ENCODE assay signal across 14 cellular contexts in the genomic region with DNA sequence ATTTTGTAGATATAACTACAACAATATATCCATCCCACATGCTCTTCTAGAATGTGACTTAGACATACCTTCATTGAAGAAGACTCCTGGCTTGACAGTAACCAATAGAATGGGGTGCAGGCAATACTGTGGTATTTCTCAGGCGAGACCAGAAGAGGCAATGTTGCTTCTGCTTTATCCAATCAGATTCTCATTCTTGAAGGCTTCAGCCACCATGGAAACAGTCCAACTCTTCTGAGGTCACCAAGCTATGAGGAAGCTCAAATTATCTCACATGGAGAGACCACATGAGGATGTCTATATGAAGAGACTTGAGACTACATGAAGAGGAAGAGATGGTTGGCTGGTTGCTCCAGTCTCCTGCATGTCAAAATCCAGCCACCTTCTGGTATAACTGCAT.
DNase-seq lines count a peak whose midpoint lies in the region; ATAC-seq and TF ChIP-seq lines count a peak whose summit lies in the region.
"Had no signal": no experiment of that assay in that cellular context is flagged by ENCODE, and none has a peak within 500 bp of the region (broad histone marks: within the 10 kb centered on the region; RNA-seq: fewer than 3 reads in every experiment).

No MANE protein-coding gene starts in this region.

- intact Hi-C loops in left lung (cut with DNase I) = no loop called here

- H3K27ac ChIP-seq in DND-41 (ENCODE audit: low read length) (no peak overlapping the region), left lung (no peak overlapping the region)
- H3K27ac ChIP-seq: A549 had no signal

- ATAC-seq in DND-41 (ENCODE audit: insufficient read depth, low read depth) (no peak), left lung (no peak)
- ATAC-seq: A549 had no signal

- H3K27me3 ChIP-seq in DND-41 (ENCODE audit: insufficient read depth, low read length, poor library complexity) = no peaks in the 10 kb centered on the region
- H3K27me3 ChIP-seq in left lung = no peaks in the 10 kb centered on the region

- no peak overlapping the region for H3K9ac ChIP-seq in DND-41 (ENCODE audit: low read depth, low read length)

- H3K4me1 ChIP-seq in DND-41 (ENCODE audit: insufficient read depth, low read length) (peaks cover 21% of the 10 kb centered on the region; the same call in 1 of the 2 replicates), left lung (no peaks in the 10 kb centered on the region)
- H3K4me1 ChIP-seq: A549 had no signal

- H3K9me3 ChIP-seq in DND-41 (ENCODE audit: insufficient read depth, low read length, severe bottlenecking) (no peaks in the 10 kb centered on the region), left lung (no peaks in the 10 kb centered on the region)
- H3K9me3 ChIP-seq: A549 had no signal

- H3K36me3 ChIP-seq in DND-41 (ENCODE audit: insufficient read depth, low read length) (no peaks in the 10 kb centered on the region), left lung (no peaks in the 10 kb centered on the region)

- no peak overlapping the region for H2AFZ ChIP-seq in DND-41 (ENCODE audit: low read depth, low read length)

- no peaks in the 10 kb centered on the region for H4K20me1 ChIP-seq in DND-41 (ENCODE audit: insufficient read depth, low read length)

- DNase-seq in DND-41 (no peak), SK-MEL-5 (ENCODE audit: low read depth, low spot score) (peak; percentile 23), choroid plexus epithelial cell (ENCODE audit: low read depth) (peak; percentile 23), NCI-H187 treated with DMSO at 0.1 percent for 48 hours (lab: John Stamatoyannopoulos, UW) (no peak), G401 (ENCODE audit: low spot score) (no peak), left lung (no peak)
- DNase-seq in Jurkat, Clone E6-1 (ENCODE audit: low read depth, low spot score) = peak; percentile 3
- no peak for DNase-seq in effector CD8-positive, alpha-beta T cell (lab: John Stamatoyannopoulos, UW)
- DNase-seq: H9, NCI-H1930, NCI-H2171, RPMI8226, SW 1271 had no signal

- no peak overlapping the region for H3K4me3 ChIP-seq in DND-41 (ENCODE audit: low read depth in 1 of 2, low read length in 2 of 2)
- H3K4me3 ChIP-seq in Jurkat, Clone E6-1 (ENCODE audit: low read length) = no peak overlapping the region
- no peak overlapping the region for H3K4me3 ChIP-seq in choroid plexus epithelial cell (ENCODE audit: low read depth, low read length)
- no peak overlapping the region for H3K4me3 ChIP-seq in left lung
- H3K4me3 ChIP-seq: A549 had no signal

- peak; percentile 4 for TF ChIP-seq CTCF in DND-41 (IDR thresholded peaks at IDR 0.05; ENCODE audit: borderline replicate concordance, extremely low read depth, low read length, poor library complexity, severe bottlenecking)
- TF ChIP-seq CTCF in choroid plexus epithelial cell (conservative IDR thresholded peaks at IDR 0.05; ENCODE audit: low read depth, low read length) = no peak
- no peak for TF ChIP-seq CTCF in left lung (IDR thresholded peaks at IDR 0.05)

- in situ Hi-C loops in SK-MEL-5 (cut with HindIII; ENCODE audit: low pct_unique_long_range_greater_than_20kb, low sequenced_read_pairs) = no loop called here
- in situ Hi-C loops in G401 (cut with HindIII; ENCODE audit: low sequenced_read_pairs) = no loop called here

- no peak overlapping the region for H3K4me2 ChIP-seq in DND-41 (ENCODE audit: insufficient read depth, low read length)
- H3K4me2 ChIP-seq: A549 had no signal

- no peaks in the 10 kb centered on the region for H3K79me2 ChIP-seq in DND-41 (ENCODE audit: insufficient read depth, low read length)

Comparison
In these comparisons a context has a peak if more than half of its experiments do, and no peak if none do; other contexts are left out.
1. DNase-seq: peak in Jurkat, Clone E6-1 (single experiment), SK-MEL-5 (single experiment) and choroid plexus epithelial cell (single experiment); none in DND-41 (single experiment), NCI-H187 treated with DMSO at 0.1 percent for 48 hours (single experiment), G401 (single experiment), left lung (0 of 2) and effector CD8-positive, alpha-beta T cell (single experiment).